ENCODE assay signal across 1 cellular context in the genomic region with DNA sequence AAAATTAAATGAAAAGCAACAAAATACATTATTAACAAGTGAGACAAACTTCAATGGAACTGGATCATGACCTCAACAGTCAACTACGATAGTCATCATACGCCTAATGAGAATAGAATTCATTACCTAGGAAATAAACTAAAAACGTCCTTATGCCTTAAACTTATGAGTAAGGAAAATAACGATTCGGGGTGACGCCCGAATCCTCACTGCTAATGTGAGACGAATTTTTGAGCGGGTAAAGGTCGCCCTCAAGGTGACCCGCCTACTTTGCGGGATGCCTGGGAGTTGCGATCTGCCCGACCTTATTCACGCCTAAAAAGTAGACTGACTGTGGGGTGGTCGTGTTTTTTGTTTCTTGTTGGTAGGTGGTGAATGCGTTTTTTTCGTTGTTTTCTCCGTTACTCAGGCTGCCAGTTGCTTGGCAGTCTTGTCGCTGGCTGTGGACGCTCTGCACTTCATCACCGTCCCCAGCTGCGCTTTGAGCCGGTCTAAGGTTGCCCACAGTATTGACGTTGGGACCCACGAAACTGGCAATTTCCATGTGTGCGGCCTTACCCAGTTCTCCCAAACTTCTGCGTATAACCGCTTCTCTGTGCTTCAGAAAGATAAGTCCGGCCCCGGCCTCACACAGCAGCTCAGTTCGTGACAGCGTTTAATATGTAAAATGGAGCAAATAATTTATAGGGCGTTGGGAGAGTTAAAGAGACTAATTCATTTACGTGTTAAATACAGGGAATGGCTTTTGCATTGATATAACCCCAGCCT.
TF ChIP-seq lines count a peak whose summit lies in the region.

No MANE protein-coding gene starts in this region.

TF ChIP-seq in HepG2, 621 proteins besides CTCF, POLR2A, EP300 and RAD21 (continued from another document and continues in another):
- TF ChIP-seq, protein P1, sequence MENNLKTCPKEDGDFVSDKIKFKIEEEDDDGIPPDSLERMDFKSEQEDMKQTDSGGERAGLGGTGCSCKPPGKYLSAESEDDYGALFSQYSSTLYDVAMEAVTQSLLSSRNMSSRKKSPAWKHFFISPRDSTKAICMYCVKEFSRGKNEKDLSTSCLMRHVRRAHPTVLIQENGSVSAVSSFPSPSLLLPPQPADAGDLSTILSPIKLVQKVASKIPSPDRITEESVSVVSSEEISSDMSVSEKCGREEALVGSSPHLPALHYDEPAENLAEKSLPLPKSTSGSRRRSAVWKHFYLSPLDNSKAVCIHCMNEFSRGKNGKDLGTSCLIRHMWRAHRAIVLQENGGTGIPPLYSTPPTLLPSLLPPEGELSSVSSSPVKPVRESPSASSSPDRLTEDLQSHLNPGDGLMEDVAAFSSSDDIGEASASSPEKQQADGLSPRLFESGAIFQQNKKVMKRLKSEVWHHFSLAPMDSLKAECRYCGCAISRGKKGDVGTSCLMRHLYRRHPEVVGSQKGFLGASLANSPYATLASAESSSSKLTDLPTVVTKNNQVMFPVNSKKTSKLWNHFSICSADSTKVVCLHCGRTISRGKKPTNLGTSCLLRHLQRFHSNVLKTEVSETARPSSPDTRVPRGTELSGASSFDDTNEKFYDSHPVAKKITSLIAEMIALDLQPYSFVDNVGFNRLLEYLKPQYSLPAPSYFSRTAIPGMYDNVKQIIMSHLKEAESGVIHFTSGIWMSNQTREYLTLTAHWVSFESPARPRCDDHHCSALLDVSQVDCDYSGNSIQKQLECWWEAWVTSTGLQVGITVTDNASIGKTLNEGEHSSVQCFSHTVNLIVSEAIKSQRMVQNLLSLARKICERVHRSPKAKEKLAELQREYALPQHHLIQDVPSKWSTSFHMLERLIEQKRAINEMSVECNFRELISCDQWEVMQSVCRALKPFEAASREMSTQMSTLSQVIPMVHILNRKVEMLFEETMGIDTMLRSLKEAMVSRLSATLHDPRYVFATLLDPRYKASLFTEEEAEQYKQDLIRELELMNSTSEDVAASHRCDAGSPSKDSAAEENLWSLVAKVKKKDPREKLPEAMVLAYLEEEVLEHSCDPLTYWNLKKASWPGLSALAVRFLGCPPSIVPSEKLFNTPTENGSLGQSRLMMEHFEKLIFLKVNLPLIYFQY (CRISPR knock-in tag; IDR thresholded peaks at IDR 0.05; ENCODE audit: borderline replicate concordance) = peak; percentile 47; the same call in 1 of the 2 replicates
- no peak for TF ChIP-seq CREB1 (IDR thresholded peaks at IDR 0.05)
- TF ChIP-seq CREB1 (CRISPR knock-in tag; IDR thresholded peaks at IDR 0.05) = peak; percentile 83
- peak; percentile 60 for TF ChIP-seq MXD4 (CRISPR knock-in tag; IDR thresholded peaks at IDR 0.05)
- TF ChIP-seq ZNF460 (CRISPR knock-in tag; IDR thresholded peaks at IDR 0.05; ENCODE audit: borderline replicate concordance) = peak; percentile 66; the same call in 1 of the 2 replicates
- TF ChIP-seq MEF2D (CRISPR knock-in tag; IDR thresholded peaks at IDR 0.05) = peak; percentile 94
- TF ChIP-seq CHCHD3 (CRISPR knock-in tag; IDR thresholded peaks at IDR 0.05) = 0 out of 2 replicates have a peak, but pooled peaks have one; percentile 91
- TF ChIP-seq, protein P2, sequence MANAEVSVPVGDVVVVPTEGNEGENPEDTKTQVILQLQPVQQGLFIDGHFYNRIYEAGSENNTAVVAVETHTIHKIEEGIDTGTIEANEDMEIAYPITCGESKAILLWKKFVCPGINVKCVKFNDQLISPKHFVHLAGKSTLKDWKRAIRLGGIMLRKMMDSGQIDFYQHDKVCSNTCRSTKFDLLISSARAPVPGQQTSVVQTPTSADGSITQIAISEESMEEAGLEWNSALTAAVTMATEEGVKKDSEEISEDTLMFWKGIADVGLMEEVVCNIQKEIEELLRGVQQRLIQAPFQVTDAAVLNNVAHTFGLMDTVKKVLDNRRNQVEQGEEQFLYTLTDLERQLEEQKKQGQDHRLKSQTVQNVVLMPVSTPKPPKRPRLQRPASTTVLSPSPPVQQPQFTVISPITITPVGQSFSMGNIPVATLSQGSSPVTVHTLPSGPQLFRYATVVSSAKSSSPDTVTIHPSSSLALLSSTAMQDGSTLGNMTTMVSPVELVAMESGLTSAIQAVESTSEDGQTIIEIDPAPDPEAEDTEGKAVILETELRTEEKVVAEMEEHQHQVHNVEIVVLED (CRISPR knock-in tag; IDR thresholded peaks at IDR 0.05; ENCODE audit: borderline replicate concordance) = peak; percentile 73; the same call in 1 of the 2 replicates
- TF ChIP-seq ZNF33A (CRISPR knock-in tag; IDR thresholded peaks at IDR 0.05; ENCODE audit: borderline replicate concordance) = peak; percentile 87; the same call in 1 of the 2 replicates
- peak; percentile 46 for TF ChIP-seq ZNF607 (CRISPR knock-in tag; IDR thresholded peaks at IDR 0.05; ENCODE audit: borderline replicate concordance)
- TF ChIP-seq RNF2 (conservative IDR thresholded peaks at IDR 0.05; ENCODE audit: low read depth) = no peak
- TF ChIP-seq ZNF230 (CRISPR knock-in tag; IDR thresholded peaks at IDR 0.05) = peak; percentile 93
- TF ChIP-seq SP1 (IDR thresholded peaks at IDR 0.05) = no peak
- TF ChIP-seq SP1 (CRISPR knock-in tag; IDR thresholded peaks at IDR 0.05) = peak; percentile 54
- peak; percentile 88 for TF ChIP-seq U2AF1 (optimal IDR thresholded peaks at IDR 0.05; ENCODE audit: low read depth, low read length)
- peak; percentile 89; the same call in 1 of the 2 replicates for TF ChIP-seq SMYD3 (CRISPR knock-in tag; IDR thresholded peaks at IDR 0.05)
- TF ChIP-seq SPEN (CRISPR knock-in tag; IDR thresholded peaks at IDR 0.05; ENCODE audit: low read depth) = no peak
- TF ChIP-seq ZNF446 (CRISPR knock-in tag; IDR thresholded peaks at IDR 0.05) = no peak
- TF ChIP-seq, protein P3, sequence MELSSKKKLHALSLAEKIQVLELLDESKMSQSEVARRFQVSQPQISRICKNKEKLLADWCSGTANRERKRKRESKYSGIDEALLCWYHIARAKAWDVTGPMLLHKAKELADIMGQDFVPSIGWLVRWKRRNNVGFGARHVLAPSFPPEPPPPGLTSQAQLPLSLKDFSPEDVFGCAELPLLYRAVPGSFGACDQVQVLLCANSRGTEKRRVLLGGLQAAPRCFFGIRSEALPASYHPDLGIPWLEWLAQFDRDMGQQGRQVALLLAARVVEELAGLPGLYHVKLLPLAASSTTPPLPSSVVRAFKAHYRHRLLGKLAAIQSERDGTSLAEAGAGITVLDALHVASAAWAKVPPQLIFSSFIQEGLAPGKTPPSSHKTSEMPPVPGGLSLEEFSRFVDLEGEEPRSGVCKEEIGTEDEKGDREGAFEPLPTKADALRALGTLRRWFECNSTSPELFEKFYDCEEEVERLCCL (CRISPR knock-in tag; IDR thresholded peaks at IDR 0.05; ENCODE audit: borderline replicate concordance) = peak; percentile 89; the same call in 1 of the 2 replicates
- peak; percentile 50; the same call in 1 of the 2 replicates for TF ChIP-seq ZNF547 (CRISPR knock-in tag; IDR thresholded peaks at IDR 0.05)
- TF ChIP-seq KLF13 (CRISPR knock-in tag; IDR thresholded peaks at IDR 0.05) = no peak
- TF ChIP-seq HMGA1 (CRISPR knock-in tag; conservative IDR thresholded peaks at IDR 0.05) = no peak
- TF ChIP-seq, protein P4, sequence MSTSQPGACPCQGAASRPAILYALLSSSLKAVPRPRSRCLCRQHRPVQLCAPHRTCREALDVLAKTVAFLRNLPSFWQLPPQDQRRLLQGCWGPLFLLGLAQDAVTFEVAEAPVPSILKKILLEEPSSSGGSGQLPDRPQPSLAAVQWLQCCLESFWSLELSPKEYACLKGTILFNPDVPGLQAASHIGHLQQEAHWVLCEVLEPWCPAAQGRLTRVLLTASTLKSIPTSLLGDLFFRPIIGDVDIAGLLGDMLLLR (CRISPR knock-in tag; IDR thresholded peaks at IDR 0.05) = no peak
- peak; percentile 77 for TF ChIP-seq PHF8 (CRISPR knock-in tag; IDR thresholded peaks at IDR 0.05)
- TF ChIP-seq, protein P5, sequence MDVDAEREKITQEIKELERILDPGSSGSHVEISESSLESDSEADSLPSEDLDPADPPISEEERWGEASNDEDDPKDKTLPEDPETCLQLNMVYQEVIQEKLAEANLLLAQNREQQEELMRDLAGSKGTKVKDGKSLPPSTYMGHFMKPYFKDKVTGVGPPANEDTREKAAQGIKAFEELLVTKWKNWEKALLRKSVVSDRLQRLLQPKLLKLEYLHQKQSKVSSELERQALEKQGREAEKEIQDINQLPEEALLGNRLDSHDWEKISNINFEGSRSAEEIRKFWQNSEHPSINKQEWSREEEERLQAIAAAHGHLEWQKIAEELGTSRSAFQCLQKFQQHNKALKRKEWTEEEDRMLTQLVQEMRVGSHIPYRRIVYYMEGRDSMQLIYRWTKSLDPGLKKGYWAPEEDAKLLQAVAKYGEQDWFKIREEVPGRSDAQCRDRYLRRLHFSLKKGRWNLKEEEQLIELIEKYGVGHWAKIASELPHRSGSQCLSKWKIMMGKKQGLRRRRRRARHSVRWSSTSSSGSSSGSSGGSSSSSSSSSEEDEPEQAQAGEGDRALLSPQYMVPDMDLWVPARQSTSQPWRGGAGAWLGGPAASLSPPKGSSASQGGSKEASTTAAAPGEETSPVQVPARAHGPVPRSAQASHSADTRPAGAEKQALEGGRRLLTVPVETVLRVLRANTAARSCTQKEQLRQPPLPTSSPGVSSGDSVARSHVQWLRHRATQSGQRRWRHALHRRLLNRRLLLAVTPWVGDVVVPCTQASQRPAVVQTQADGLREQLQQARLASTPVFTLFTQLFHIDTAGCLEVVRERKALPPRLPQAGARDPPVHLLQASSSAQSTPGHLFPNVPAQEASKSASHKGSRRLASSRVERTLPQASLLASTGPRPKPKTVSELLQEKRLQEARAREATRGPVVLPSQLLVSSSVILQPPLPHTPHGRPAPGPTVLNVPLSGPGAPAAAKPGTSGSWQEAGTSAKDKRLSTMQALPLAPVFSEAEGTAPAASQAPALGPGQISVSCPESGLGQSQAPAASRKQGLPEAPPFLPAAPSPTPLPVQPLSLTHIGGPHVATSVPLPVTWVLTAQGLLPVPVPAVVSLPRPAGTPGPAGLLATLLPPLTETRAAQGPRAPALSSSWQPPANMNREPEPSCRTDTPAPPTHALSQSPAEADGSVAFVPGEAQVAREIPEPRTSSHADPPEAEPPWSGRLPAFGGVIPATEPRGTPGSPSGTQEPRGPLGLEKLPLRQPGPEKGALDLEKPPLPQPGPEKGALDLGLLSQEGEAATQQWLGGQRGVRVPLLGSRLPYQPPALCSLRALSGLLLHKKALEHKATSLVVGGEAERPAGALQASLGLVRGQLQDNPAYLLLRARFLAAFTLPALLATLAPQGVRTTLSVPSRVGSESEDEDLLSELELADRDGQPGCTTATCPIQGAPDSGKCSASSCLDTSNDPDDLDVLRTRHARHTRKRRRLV (CRISPR knock-in tag; IDR thresholded peaks at IDR 0.05) = peak; percentile 100
- TF ChIP-seq, protein P6, sequence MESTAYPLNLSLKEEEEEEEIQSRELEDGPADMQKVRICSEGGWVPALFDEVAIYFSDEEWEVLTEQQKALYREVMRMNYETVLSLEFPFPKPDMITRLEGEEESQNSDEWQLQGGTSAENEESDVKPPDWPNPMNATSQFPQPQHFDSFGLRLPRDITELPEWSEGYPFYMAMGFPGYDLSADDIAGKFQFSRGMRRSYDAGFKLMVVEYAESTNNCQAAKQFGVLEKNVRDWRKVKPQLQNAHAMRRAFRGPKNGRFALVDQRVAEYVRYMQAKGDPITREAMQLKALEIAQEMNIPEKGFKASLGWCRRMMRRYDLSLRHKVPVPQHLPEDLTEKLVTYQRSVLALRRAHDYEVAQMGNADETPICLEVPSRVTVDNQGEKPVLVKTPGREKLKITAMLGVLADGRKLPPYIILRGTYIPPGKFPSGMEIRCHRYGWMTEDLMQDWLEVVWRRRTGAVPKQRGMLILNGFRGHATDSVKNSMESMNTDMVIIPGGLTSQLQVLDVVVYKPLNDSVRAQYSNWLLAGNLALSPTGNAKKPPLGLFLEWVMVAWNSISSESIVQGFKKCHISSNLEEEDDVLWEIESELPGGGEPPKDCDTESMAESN (CRISPR knock-in tag; conservative IDR thresholded peaks at IDR 0.05) = peak; percentile 88
- peak; percentile 92; the same call in 1 of the 2 replicates for TF ChIP-seq KDM4B (CRISPR knock-in tag; IDR thresholded peaks at IDR 0.05)
- TF ChIP-seq KMT2A (CRISPR knock-in tag; IDR thresholded peaks at IDR 0.05) = peak; percentile 82
- TF ChIP-seq SMARCC2 (IDR thresholded peaks at IDR 0.05) = no peak
- TF ChIP-seq, protein P7, sequence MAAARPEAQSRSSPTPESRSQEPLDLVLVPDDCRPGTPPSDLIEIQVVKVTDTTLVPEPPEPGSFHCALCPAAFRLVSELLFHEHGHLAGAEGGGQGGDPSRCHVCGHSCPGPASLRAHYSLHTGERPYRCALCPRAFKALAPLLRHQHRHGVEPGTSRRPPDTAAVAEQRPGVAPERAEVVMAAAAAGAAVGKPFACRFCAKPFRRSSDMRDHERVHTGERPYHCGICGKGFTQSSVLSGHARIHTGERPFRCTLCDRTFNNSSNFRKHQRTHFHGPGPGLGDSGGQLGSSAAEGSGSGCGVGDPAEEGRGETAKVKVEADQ (CRISPR knock-in tag; IDR thresholded peaks at IDR 0.05; ENCODE audit: borderline replicate concordance) = peak; percentile 44; the same call in 1 of the 2 replicates
- TF ChIP-seq ZIK1 (CRISPR knock-in tag; IDR thresholded peaks at IDR 0.05; ENCODE audit: borderline replicate concordance, low read depth) = no peak; the same call in 1 of the 2 replicates
- no peak for TF ChIP-seq NFYB (CRISPR knock-in tag; IDR thresholded peaks at IDR 0.05)
- peak; percentile 76 for TF ChIP-seq PPARG (CRISPR knock-in tag; conservative IDR thresholded peaks at IDR 0.05)
- no peak; the same call in 1 of the 2 replicates for TF ChIP-seq DNMT1 (CRISPR knock-in tag; IDR thresholded peaks at IDR 0.05)
- TF ChIP-seq ZFP36 (IDR thresholded peaks at IDR 0.05; ENCODE audit: borderline replicate concordance, low read depth, low read length, partially characterized antibody) = peak; percentile 34
- TF ChIP-seq, protein P8, sequence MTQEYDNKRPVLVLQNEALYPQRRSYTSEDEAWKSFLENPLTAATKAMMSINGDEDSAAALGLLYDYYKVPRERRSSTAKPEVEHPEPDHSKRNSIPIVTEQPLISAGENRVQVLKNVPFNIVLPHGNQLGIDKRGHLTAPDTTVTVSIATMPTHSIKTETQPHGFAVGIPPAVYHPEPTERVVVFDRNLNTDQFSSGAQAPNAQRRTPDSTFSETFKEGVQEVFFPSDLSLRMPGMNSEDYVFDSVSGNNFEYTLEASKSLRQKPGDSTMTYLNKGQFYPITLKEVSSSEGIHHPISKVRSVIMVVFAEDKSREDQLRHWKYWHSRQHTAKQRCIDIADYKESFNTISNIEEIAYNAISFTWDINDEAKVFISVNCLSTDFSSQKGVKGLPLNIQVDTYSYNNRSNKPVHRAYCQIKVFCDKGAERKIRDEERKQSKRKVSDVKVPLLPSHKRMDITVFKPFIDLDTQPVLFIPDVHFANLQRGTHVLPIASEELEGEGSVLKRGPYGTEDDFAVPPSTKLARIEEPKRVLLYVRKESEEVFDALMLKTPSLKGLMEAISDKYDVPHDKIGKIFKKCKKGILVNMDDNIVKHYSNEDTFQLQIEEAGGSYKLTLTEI (CRISPR knock-in tag; conservative IDR thresholded peaks at IDR 0.05) = no peak
- TF ChIP-seq ZNF432 (CRISPR knock-in tag; IDR thresholded peaks at IDR 0.05; ENCODE audit: borderline replicate concordance) = 0 out of 2 replicates have a peak, but pooled peaks have one; percentile 90
- TF ChIP-seq HNRNPH1 (optimal IDR thresholded peaks at IDR 0.05; ENCODE audit: low read depth, low read length) = peak; percentile 91
- TF ChIP-seq ZNF451 (CRISPR knock-in tag; IDR thresholded peaks at IDR 0.05) = no peak; the same call in 1 of the 2 replicates
- TF ChIP-seq ZNF652 (CRISPR knock-in tag; IDR thresholded peaks at IDR 0.05; ENCODE audit: borderline replicate concordance, low read depth) = peak; percentile 72
